ENCODE assay signal across 1 cellular context in genomic region chr20:25256226-25256859, GRCh38.
TF ChIP-seq lines count a peak whose summit lies in the region.

No MANE protein-coding gene starts in this region.

TF ChIP-seq in liver, 16 proteins besides CTCF, POLR2A, EP300 and RAD21 (continued from another document):
- TF ChIP-seq ATF3 (IDR thresholded peaks at IDR 0.05) (no peak), YY1 (IDR thresholded peaks at IDR 0.05) (peak; percentile 23), TAF1 (conservative IDR thresholded peaks at IDR 0.05) (no peak), ZBTB33 (IDR thresholded peaks at IDR 0.05) (no peak), FOXA1 (IDR thresholded peaks at IDR 0.05) (no peak), HNF4G (IDR thresholded peaks at IDR 0.05) (no peak), HNF4A (conservative IDR thresholded peaks at IDR 0.05) (peak in 1 of 2 donors; percentile 20)
